ENCODE assay signal across 27 cellular contexts in genomic region chr3:150800722-150801121, GRCh38.
"Had no signal": no experiment of that assay in that cellular context is flagged by ENCODE, and none has a peak within 500 bp of the region (broad histone marks: within the 10 kb centered on the region; RNA-seq: fewer than 3 reads in every experiment).

No MANE protein-coding gene starts in this region.

- ATAC-seq: activated CD8-positive, alpha-beta T cell treated with anti-CD3 and anti-CD28 coated beads for 36 hours; activated T-cell treated with anti-CD3 and anti-CD28 coated beads, Interleukin-2, amount 50 U/mL, for 4 hours; activated T-helper 17 cell treated with anti-CD3 and anti-CD28 coated beads, Interleukin-2, amount 50 U/mL, for 72 hours had no signal

- H3K4me3 ChIP-seq: coronary artery, dorsolateral prefrontal cortex, esophagus squamous epithelium had no signal

- H3K27ac ChIP-seq: brain microvascular endothelial cell, coronary artery, dorsolateral prefrontal cortex, esophagus squamous epithelium had no signal

- H3K36me3 ChIP-seq: brain microvascular endothelial cell, esophagus squamous epithelium had no signal

- H3K4me3 Mint-ChIP-seq: activated CD8-positive, alpha-beta T cell treated with anti-CD3 and anti-CD28 coated beads for 36 hours; activated naive CD8-positive, alpha-beta T cell; activated T-cell treated with anti-CD3 and anti-CD28 coated beads, Interleukin-2, amount 50 U/mL, for 4 hours; activated T-helper 17 cell treated with anti-CD3 and anti-CD28 coated beads, Interleukin-2, amount 50 U/mL, for 72 hours; central memory CD8-positive, alpha-beta T cell; dendritic cell treated with granulocyte-macrophage colony-stimulating factor and Interleukin-4, amounts not matched to agents 40 ng/mL and 50 ng/mL, for 4 days had no signal

- H3K27ac Mint-ChIP-seq: activated CD8-positive, alpha-beta T cell treated with anti-CD3 and anti-CD28 coated beads for 36 hours; activated naive CD8-positive, alpha-beta T cell; activated T-helper 17 cell treated with anti-CD3 and anti-CD28 coated beads, Interleukin-2, amount 50 U/mL, for 72 hours; dendritic cell treated with granulocyte-macrophage colony-stimulating factor and Interleukin-4, amounts not matched to agents 40 ng/mL and 50 ng/mL, for 4 days had no signal

- DNase-seq: activated CD4-positive, alpha-beta T cell treated with anti-CD3 and anti-CD28 coated beads for 4 hours; activated CD4-positive, alpha-beta T cell treated with anti-CD3 and anti-CD28 coated beads, Interleukin-2, amount 50 U/mL, for 1 hour; activated CD4-positive, alpha-beta T cell treated with anti-CD3 and anti-CD28 coated beads, Interleukin-2, amount 50 U/mL, for 48 hours; activated CD4-positive, CD25-positive, alpha-beta regulatory T cell; activated CD4-positive, CD25-positive, alpha-beta regulatory T cell treated with anti-CD3 and anti-CD28 coated beads, Interleukin-2, amount 50 U/mL, for 72 hours; activated CD8-positive, alpha-beta memory T cell treated with anti-CD3 and anti-CD28 coated beads for 24 hours; activated CD8-positive, alpha-beta T cell treated with anti-CD3 and anti-CD28 coated beads for 36 hours; activated effector memory CD4-positive, alpha-beta T cell treated with Interleukin-2 at 50 U/mL for 16 hours; activated gamma-delta T cell treated with Interleukin-2 at 50 U/mL for 16 hours; activated naive CD4-positive, alpha-beta T cell treated with anti-CD3 and anti-CD28 coated beads, Interleukin-2, amount 50 U/mL, for 16 hours; activated naive CD4-positive, alpha-beta T cell treated with Interleukin-2 at 50 U/mL for 16 hours; activated T-cell treated with anti-CD3 and anti-CD28 coated beads, Interleukin-2, amount 50 U/mL, for 4 hours; amniotic stem cell; anterior cingulate cortex; brain microvascular endothelial cell; dorsolateral prefrontal cortex; effector memory CD4-positive, alpha-beta T cell; erythroblast; esophagus squamous epithelium; foreskin melanocyte; head of caudate nucleus; T-helper 2 cell had no signal

- H3K27me3 Mint-ChIP-seq: dendritic cell treated with granulocyte-macrophage colony-stimulating factor and Interleukin-4, amounts not matched to agents 40 ng/mL and 50 ng/mL, for 4 days had no signal

- H3K9me3 ChIP-seq: esophagus squamous epithelium had no signal

- H3K4me1 Mint-ChIP-seq: activated T-helper 17 cell treated with anti-CD3 and anti-CD28 coated beads, Interleukin-2, amount 50 U/mL, for 72 hours; central memory CD8-positive, alpha-beta T cell had no signal

- H3K9me3 Mint-ChIP-seq: activated CD8-positive, alpha-beta T cell treated with anti-CD3 and anti-CD28 coated beads for 36 hours; activated T-cell treated with anti-CD3 and anti-CD28 coated beads, Interleukin-2, amount 50 U/mL, for 4 hours; activated T-helper 17 cell treated with anti-CD3 and anti-CD28 coated beads, Interleukin-2, amount 50 U/mL, for 72 hours; central memory CD8-positive, alpha-beta T cell had no signal

- H3K4me1 ChIP-seq: esophagus squamous epithelium had no signal
